8 cellular contexts compared by ENCODE assay signal in genomic region chr12:114636723-114637480, GRCh38. TPM values are rescaled to one million over a fixed set of nuclear protein-coding genes. Genes with fewer than 3 reads are reported as not detected.
DNase-seq lines count a peak whose midpoint lies in the region; ATAC-seq, FAIRE-seq and TF ChIP-seq lines count a peak whose summit lies in the region.

No MANE protein-coding gene starts in this region.

- no peak overlapping the region for H3K9ac ChIP-seq in adipocyte (ENCODE audit: low read length)

- no peaks in the 10 kb centered on the region for H3K9me3 Mint-ChIP-seq in CD8-positive, alpha-beta T cell

- ATAC-seq in A549 = peak; percentile 81 to 83
- no peak for ATAC-seq in CD8-positive, alpha-beta T cell
- no peak for ATAC-seq in HG02973 (IDR thresholded peaks at IDR 0.05; ENCODE audit: unreplicated experiment)

- CTCF ChIA-PET in A549 (lab: Yijun Ruan, JAX) = interaction anchor here (0.7 to 5.4 kb wide), 13 partner anchors 11 to 1125 kb away, joined by 3 to 51 read pairs (median 5); no protein-coding TSS in a partner anchor
- CTCF ChIA-PET in CD8-positive, alpha-beta T cell (lab: Charles Lee) = no interaction called here

- FAIRE-seq in A549 (lab: Jason Lieb, UNC) = no peak

- H3K4me1 ChIP-seq in A549 = peaks cover 11% of the 10 kb centered on the region; the same call in 1 of the 3 replicates
- H3K4me1 ChIP-seq in adipocyte (ENCODE audit: control insufficient read depth, insufficient read depth, low read length) = no peaks in the 10 kb centered on the region
- H3K4me1 ChIP-seq in CD8-positive, alpha-beta T cell (ENCODE audit: insufficient read depth, low read length) = no peaks in the 10 kb centered on the region

- no peak overlapping the region for H3K27ac Mint-ChIP-seq in CD8-positive, alpha-beta T cell

- H3K36me3 ChIP-seq in H7 (replicated peaks; ENCODE audit: control insufficient read depth, insufficient read depth, low read length) (no peaks in the 10 kb centered on the region), adipocyte (ENCODE audit: control insufficient read depth, insufficient read depth, low read length, severe bottlenecking) (no peaks in the 10 kb centered on the region)
- H3K36me3 ChIP-seq in CD8-positive, alpha-beta T cell (ENCODE audit: insufficient read depth, low read length) = no peaks in the 10 kb centered on the region

- H3K4me2 ChIP-seq in A549 = 0 out of 3 replicates have a peak overlapping the region, but pooled peaks have one; percentile 1

- intact Hi-C loops in CD8-positive, alpha-beta T cell (cut with DNase I, micrococcal nuclease) = no loop called here

- peak overlapping the region; percentile 43 to 76 for H3K27ac ChIP-seq in A549
- no peak overlapping the region for H3K27ac ChIP-seq in CD8-positive, alpha-beta T cell (ENCODE audit: low read depth, low read length)

- TF ChIP-seq EP300 in A549 (IDR thresholded peaks at IDR 0.05) = no peak

- peak; percentile 29 to 44; a peak in 3 of 5 replicates for TF ChIP-seq RAD21 in A549 (conservative IDR thresholded peaks at IDR 0.05 in 1 of 2, IDR thresholded peaks at IDR 0.05 in 1 of 2)

- no peak for TF ChIP-seq POLR2A in A549 (IDR thresholded peaks at IDR 0.05; ENCODE audit: low read length)

- no peaks in the 10 kb centered on the region for H3K4me1 Mint-ChIP-seq in CD8-positive, alpha-beta T cell (ENCODE audit: low read depth)

- H3K4me3 ChIP-seq in A549 (no peak overlapping the region), H7 (ENCODE audit: insufficient read depth, low read depth, low read length) (no peak overlapping the region), adipocyte (ENCODE audit: low read length) (no peak overlapping the region)
- H3K4me3 ChIP-seq in CD8-positive, alpha-beta T cell (ENCODE audit: low read depth, low read length) = no peak overlapping the region

- WGBS in A549 (ENCODE audit: missing lambda C conversion rate) = 54% methylated on average over 15 of the region's 15 CpGs

- H3K36me3 Mint-ChIP-seq in CD8-positive, alpha-beta T cell = no peaks in the 10 kb centered on the region

- peaks cover 4% of the 10 kb centered on the region for H3K27me3 Mint-ChIP-seq in CD8-positive, alpha-beta T cell (ENCODE audit: low read depth)

- no peak overlapping the region for H3K4me3 Mint-ChIP-seq in CD8-positive, alpha-beta T cell

- no peaks in the 10 kb centered on the region for H3K9me3 ChIP-seq in A549
- no peaks in the 10 kb centered on the region for H3K9me3 ChIP-seq in adipocyte (ENCODE audit: control insufficient read depth, low read length)
- H3K9me3 ChIP-seq in CD8-positive, alpha-beta T cell (ENCODE audit: low read length) = no peaks in the 10 kb centered on the region

- POLR2A ChIA-PET in A549 (lab: Yijun Ruan, JAX) = interaction anchor here (0.6 kb wide), 1 partner anchor 25 kb away, joined by 7 read pairs; no protein-coding TSS in a partner anchor
- POLR2A ChIA-PET in CD8-positive, alpha-beta T cell (lab: Charles Lee) = no interaction called here

- DNase-seq in A549 (ENCODE audit: low read depth in 1 of 2, low spot score in 1 of 2) (peak; percentile 48 to 58), H7 (peak; percentile 42), adipocyte (ENCODE audit: low read depth) (peak; percentile 36), iPS-NIHi7 (ENCODE audit: extremely low spot score) (peak; percentile 65), SIG-M5 treated with dmso at 0.1 percent for 504 hours (lab: John Stamatoyannopoulos, UW; ENCODE audit: unreplicated experiment) (no peak), UCSD-AML1 (lab: John Stamatoyannopoulos, UW; ENCODE audit: unreplicated experiment) (no peak)
- no peak for DNase-seq in CD8-positive, alpha-beta T cell

- TF ChIP-seq CTCF in A549 (IDR thresholded peaks at IDR 0.05) = peak; percentile 51
- no peak for TF ChIP-seq CTCF in CD8-positive, alpha-beta T cell (IDR thresholded peaks at IDR 0.05)

- H3K27me3 ChIP-seq in H7 (ENCODE audit: control insufficient read depth, insufficient read depth, low read length) = no peaks in the 10 kb centered on the region; the same call in 1 of the 2 replicates
- peaks cover 5% of the 10 kb centered on the region for H3K27me3 ChIP-seq in adipocyte (replicated peaks; ENCODE audit: control insufficient read depth, insufficient read depth, low read length)
- no peaks in the 10 kb centered on the region for H3K27me3 ChIP-seq in CD8-positive, alpha-beta T cell (ENCODE audit: insufficient read depth, low read length)

TF ChIP-seq in A549, 52 proteins besides CTCF, POLR2A, EP300 and RAD21:
- TF ChIP-seq SMC3 (IDR thresholded peaks at IDR 0.05) (peak; percentile 54), HMGXB4 (CRISPR knock-in tag; IDR thresholded peaks at IDR 0.05; ENCODE audit: borderline replicate concordance) (no peak)

RNA-seq across cellular contexts. Expression of gene TBX3, which starts 47.1 kb away (rescaled TPM):
- 23.7 and 28.0 TPM in 2 replicates for polyA plus RNA-seq in A549 (2011; rRNA removed)
- polyA plus RNA-seq in A549 (2012; cell fraction: cytosol; rRNA removed) = 13.3 and 20.0 TPM in 2 replicates
- polyA plus RNA-seq in A549 (2012; cell fraction: nucleus; rRNA removed) = 63.2 and 63.4 TPM in 2 replicates
- polyA plus RNA-seq in A549 (2017; fragmentation: RNase III; extraction: RNeasy Plus Mini Kit Qiagen cat#74134 plus additional on column Dnase treatment) = 18.0 to 22.8 TPM (median 22.1 TPM) in 3 replicates
- polyA minus RNA-seq in A549 (2011; rRNA and poly(A)+ RNA removed) = 39.3 and 41.6 TPM in 2 replicates
- total RNA-seq in H7 (2014; rRNA removed; shearing (Covaris generic)) = 0.30 and 0.94 TPM in 2 replicates
- not detected for total RNA-seq in CD8-positive, alpha-beta T cell

Comparison
In these comparisons a context has a peak if more than half of its experiments do, and no peak if none do; other contexts are left out.
1. ATAC-seq: peak in A549 (2 of 2); none in CD8-positive, alpha-beta T cell (single experiment) and HG02973 (single experiment).
2. DNase-seq: peak in A549 (2 of 2), H7 (single experiment), adipocyte (single experiment) and iPS-NIHi7 (single experiment); none in CD8-positive, alpha-beta T cell (0 of 7), SIG-M5 treated with dmso at 0.1 percent for 504 hours (single experiment) and UCSD-AML1 (single experiment).